ENCODE assay signal across 23 cellular contexts in genomic region chr1:2343023-2343935, GRCh38.
"Had no signal": no experiment of that assay in that cellular context is flagged by ENCODE, and none has a peak within 500 bp of the region (broad histone marks: within the 10 kb centered on the region; RNA-seq: fewer than 3 reads in every experiment).

No MANE protein-coding gene starts in this region.

- H3K4me1 Mint-ChIP-seq: activated CD4-positive, alpha-beta T cell treated with anti-CD3 and anti-CD28 coated beads, Interleukin-2, amount 10 ng/mL, durations not matched to agents 24 days and 14 days; activated naive CD8-positive, alpha-beta T cell treated with anti-CD3 and anti-CD28 coated beads, Interleukin-2, amount 10 ng/mL, durations not matched to agents 7 days and 5 days had no signal

- H3K4me1 ChIP-seq: left lung, prostate gland, right lobe of liver, thyroid gland had no signal

- ATAC-seq: activated CD8-positive, alpha-beta T cell treated with anti-CD3 and anti-CD28 coated beads for 36 hours; body of pancreas; left lung; right lobe of liver had no signal

- H3K4me3 Mint-ChIP-seq: activated CD4-positive, alpha-beta T cell treated with anti-CD3 and anti-CD28 coated beads, Interleukin-2, amount 10 ng/mL, durations not matched to agents 24 days and 14 days; activated CD8-positive, alpha-beta T cell treated with anti-CD3 and anti-CD28 coated beads for 36 hours; activated naive CD8-positive, alpha-beta T cell treated with anti-CD3 and anti-CD28 coated beads, Interleukin-2, amount 10 ng/mL, durations not matched to agents 7 days and 5 days; activated T-cell treated with anti-CD3 and anti-CD28 coated beads, Interleukin-2, amount 50 U/mL, for 24 hours; nephron progenitor cell; T-helper 2 cell treated with Interferon-gamma antibody and Interleukin-4, amounts not matched to agents 5 μg/mL and 100 μg/mL, for 36 hours had no signal

- H3K4me3 ChIP-seq: body of pancreas, dorsolateral prefrontal cortex, left lung, prostate gland, right lobe of liver, smooth muscle cell, thyroid gland had no signal

- H3K9me3 ChIP-seq: body of pancreas, left lung, prostate gland, right lobe of liver, thyroid gland had no signal

- H3K36me3 ChIP-seq: left lung, prostate gland, right lobe of liver, thyroid gland had no signal

- FAIRE-seq: colon, keratinocyte had no signal

- DNase-seq: activated CD4-positive, alpha-beta T cell treated with anti-CD3 and anti-CD28 coated beads, Interleukin-2, amount 10 ng/mL, durations not matched to agents 24 days and 14 days; activated CD8-positive, alpha-beta T cell treated with anti-CD3 and anti-CD28 coated beads for 36 hours; activated naive CD4-positive, alpha-beta T cell treated with Interleukin-2 at 50 U/mL for 16 hours; activated naive CD8-positive, alpha-beta T cell treated with anti-CD3 and anti-CD28 coated beads, Interleukin-2, amount 10 ng/mL, durations not matched to agents 7 days and 5 days; activated T-cell treated with anti-CD3 and anti-CD28 coated beads, Interleukin-2, amount 50 U/mL, for 24 hours; body of pancreas; caudate nucleus; foreskin fibroblast; mesendoderm; nephron progenitor cell; occipital lobe; stimulated activated CD4-positive, alpha-beta T cell treated with anti-CD3 and anti-CD28 coated beads, Interleukin-4, amount 100 ng/mL, for 24 hours; stimulated activated naive CD4-positive, alpha-beta T cell treated with Interleukin-2 at 50 U/mL for 16 hours; thyroid gland had no signal

- H3K4me2 ChIP-seq: smooth muscle cell had no signal

- H3K9me3 Mint-ChIP-seq: activated CD4-positive, alpha-beta T cell treated with anti-CD3 and anti-CD28 coated beads, Interleukin-2, amount 10 ng/mL, durations not matched to agents 24 days and 14 days; activated CD8-positive, alpha-beta T cell treated with anti-CD3 and anti-CD28 coated beads for 36 hours; activated naive CD8-positive, alpha-beta T cell treated with anti-CD3 and anti-CD28 coated beads, Interleukin-2, amount 10 ng/mL, durations not matched to agents 7 days and 5 days; activated T-cell treated with anti-CD3 and anti-CD28 coated beads, Interleukin-2, amount 50 U/mL, for 24 hours; activated T-helper 2 cell treated with anti-CD3 and anti-CD28 coated beads, Interferon-gamma antibody, Interleukin-2, Interleukin-4, amounts not matched to agents 10 μg/mL and 5 μg/mL and 100 μg/mL, durations not matched to agents 14 hours and 24 hours and 36 hours; nephron progenitor cell; T-helper 2 cell treated with Interferon-gamma antibody and Interleukin-4, amounts not matched to agents 5 μg/mL and 100 μg/mL, for 36 hours had no signal

- H3K27ac Mint-ChIP-seq: activated CD4-positive, alpha-beta T cell treated with anti-CD3 and anti-CD28 coated beads, Interleukin-2, amount 10 ng/mL, durations not matched to agents 24 days and 14 days; activated CD8-positive, alpha-beta T cell treated with anti-CD3 and anti-CD28 coated beads for 36 hours; activated naive CD8-positive, alpha-beta T cell treated with anti-CD3 and anti-CD28 coated beads, Interleukin-2, amount 10 ng/mL, durations not matched to agents 7 days and 5 days; activated T-cell treated with anti-CD3 and anti-CD28 coated beads, Interleukin-2, amount 50 U/mL, for 24 hours; activated T-helper 2 cell treated with anti-CD3 and anti-CD28 coated beads, Interferon-gamma antibody, Interleukin-2, Interleukin-4, amounts not matched to agents 10 μg/mL and 5 μg/mL and 100 μg/mL, durations not matched to agents 14 hours and 24 hours and 36 hours; nephron progenitor cell; T-helper 2 cell treated with Interferon-gamma antibody and Interleukin-4, amounts not matched to agents 5 μg/mL and 100 μg/mL, for 36 hours had no signal

- H3K27ac ChIP-seq: body of pancreas, dorsolateral prefrontal cortex, left lung, prostate gland, right lobe of liver, thyroid gland had no signal

- H3K36me3 Mint-ChIP-seq: activated naive CD8-positive, alpha-beta T cell treated with anti-CD3 and anti-CD28 coated beads, Interleukin-2, amount 10 ng/mL, durations not matched to agents 7 days and 5 days had no signal

- H3K27me3 ChIP-seq: body of pancreas, dorsolateral prefrontal cortex, left lung, right lobe of liver, thyroid gland had no signal

- H3K27me3 Mint-ChIP-seq: activated CD4-positive, alpha-beta T cell treated with anti-CD3 and anti-CD28 coated beads, Interleukin-2, amount 10 ng/mL, durations not matched to agents 24 days and 14 days; activated CD8-positive, alpha-beta T cell treated with anti-CD3 and anti-CD28 coated beads for 36 hours; activated naive CD8-positive, alpha-beta T cell treated with anti-CD3 and anti-CD28 coated beads, Interleukin-2, amount 10 ng/mL, durations not matched to agents 7 days and 5 days; activated T-cell treated with anti-CD3 and anti-CD28 coated beads, Interleukin-2, amount 50 U/mL, for 24 hours had no signal
